Comparison of ENCODE assay signal across 8 cellular contexts in genomic region chr7:70694357-70694908, GRCh38.
DNase-seq lines count a peak whose midpoint lies in the region; ATAC-seq and TF ChIP-seq lines count a peak whose summit lies in the region.

No MANE protein-coding gene starts in this region.

- no peak overlapping the region for H2BK5ac ChIP-seq in IMR-90 (ENCODE audit: low read depth, low read length, poor library complexity, severe bottlenecking)

- H2AK5ac ChIP-seq in IMR-90 (ENCODE audit: low read depth, low read length) = no peak overlapping the region

- 0 out of 2 replicates have a peak overlapping the region, but pooled peaks have one; percentile 22 for H3K14ac ChIP-seq in IMR-90 (replicated peaks; ENCODE audit: low read depth, low read length)

- no peak overlapping the region for H3K27ac Mint-ChIP-seq in activated T-helper 2 cell treated with anti-CD3 and anti-CD28 coated beads, Interferon-gamma antibody, Interleukin-2, Interleukin-4, amounts not matched to agents 10 μg/mL and 5 μg/mL and 100 μg/mL, durations not matched to agents 14 hours and 24 hours and 36 hours

- no peak overlapping the region; the same call in 1 of the 2 replicates for H4K91ac ChIP-seq in IMR-90 (ENCODE audit: insufficient read depth, low read depth, low read length)

- peaks cover 55% of the 10 kb centered on the region for H3K27me3 Mint-ChIP-seq in activated T-helper 2 cell treated with anti-CD3 and anti-CD28 coated beads, Interferon-gamma antibody, Interleukin-2, Interleukin-4, amounts not matched to agents 10 μg/mL and 5 μg/mL and 100 μg/mL, durations not matched to agents 14 hours and 24 hours and 36 hours (ENCODE audit: low read depth)

- CTCF ChIA-PET in IMR-90 (lab: Yijun Ruan, JAX) = interaction anchor here (0.6 kb wide), 1 partner anchor 162 kb away, joined by 3 read pairs; no protein-coding TSS in a partner anchor

- H3K4me3 ChIP-seq in IMR-90 (ENCODE audit: insufficient read depth, low read depth, low read length) (peak overlapping the region; percentile 90), osteoblast (ENCODE audit: insufficient read depth, low read length) (peak overlapping the region; percentile 88)

- H3K18ac ChIP-seq in IMR-90 (ENCODE audit: low read depth, low read length) = no peak overlapping the region

- H2BK120ac ChIP-seq in IMR-90 (ENCODE audit: low read depth, low read length) = no peak overlapping the region

- dilution Hi-C loops in IMR-90 (cut with HindIII; ENCODE audit: low sequenced_read_pairs, unreplicated experiment) = no loop called here

- H3K4me1 ChIP-seq in IMR-90 (ENCODE audit: control insufficient read depth, insufficient read depth, low read length) (peaks cover 4% of the 10 kb centered on the region), osteoblast (ENCODE audit: insufficient read depth, low read length) (peaks cover 10% of the 10 kb centered on the region)

- no peak for TF ChIP-seq CTCF in IMR-90 (conservative IDR thresholded peaks at IDR 0.05; ENCODE audit: low read depth, low read length)
- no peak for TF ChIP-seq CTCF in osteoblast (IDR thresholded peaks at IDR 0.05; ENCODE audit: extremely low read depth, low read depth, low read length)

- H3K4me3 Mint-ChIP-seq in activated T-helper 2 cell treated with anti-CD3 and anti-CD28 coated beads, Interferon-gamma antibody, Interleukin-2, Interleukin-4, amounts not matched to agents 10 μg/mL and 5 μg/mL and 100 μg/mL, durations not matched to agents 14 hours and 24 hours and 36 hours (ENCODE audit: low read depth) = peak overlapping the region; percentile 72

- H3K36me3 Mint-ChIP-seq in activated T-helper 2 cell treated with anti-CD3 and anti-CD28 coated beads, Interferon-gamma antibody, Interleukin-2, Interleukin-4, amounts not matched to agents 10 μg/mL and 5 μg/mL and 100 μg/mL, durations not matched to agents 14 hours and 24 hours and 36 hours (ENCODE audit: low read depth) = peaks cover 3% of the 10 kb centered on the region

- H3K9me1 ChIP-seq in IMR-90 (ENCODE audit: insufficient read depth, low read length) = peaks cover 2% of the 10 kb centered on the region; the same call in 1 of the 2 replicates

- no peak overlapping the region for H2AK9ac ChIP-seq in IMR-90 (replicated peaks; ENCODE audit: low read depth, low read length, poor library complexity)

- H3K4ac ChIP-seq in IMR-90 (ENCODE audit: low read depth, low read length) = no peak overlapping the region

- ATAC-seq in GM21390 (IDR thresholded peaks at IDR 0.05; ENCODE audit: unreplicated experiment) (peak; percentile 39), IMR-90 (ENCODE audit: low read depth) (peak; percentile 56), Right ventricle myocardium superior (ENCODE audit: poor library complexity) (peak; percentile 42)

- POLR2A ChIA-PET in IMR-90 (lab: Charles Lee; ENCODE audit: unreplicated experiment) = interaction anchor here (0.6 kb wide), 1 partner anchor 387 kb away, joined by 6 read pairs; no protein-coding TSS in a partner anchor

- no peak for TF ChIP-seq RAD21 in IMR-90 (IDR thresholded peaks at IDR 0.05; ENCODE audit: low read length)

- 0% methylated on average over 60 of the region's 85 CpGs; no CpG with 5 or more reads in 1 of the 2 experiments for WGBS in IMR-90 (ENCODE audit: extremely low coverage in 2 of 2, insufficient read length in 1 of 2), 2 experiments

- DNase-seq in GM03348 (ENCODE audit: low spot score) = peak; percentile 85
- peak; percentile 28 for DNase-seq in IMR-90
- no peak for DNase-seq in activated T-helper 2 cell treated with anti-CD3 and anti-CD28 coated beads, Interferon-gamma antibody, Interleukin-2, Interleukin-4, amounts not matched to agents 10 μg/mL and 5 μg/mL and 100 μg/mL, durations not matched to agents 14 hours and 24 hours and 36 hours (ENCODE audit: low spot score)
- peak; percentile 56 for DNase-seq in Right ventricle myocardium superior
- peak; percentile 93 for DNase-seq in osteoblast (ENCODE audit: insufficient read length, low spot score, missing footprints)
- no peak for DNase-seq in hepatic stellate cell (ENCODE audit: low spot score)
- DNase-seq in NCI-H774 (lab: John Stamatoyannopoulos, UW) = no peak

- H3K56ac ChIP-seq in IMR-90 (ENCODE audit: extremely low read depth, insufficient read depth, low read length) = peak overlapping the region; percentile 8; the same call in 1 of the 2 replicates

- in situ Hi-C loops in IMR-90 (cut with MboI; ENCODE audit: low sequenced_read_pairs) = no loop called here

- H4K5ac ChIP-seq in IMR-90 (ENCODE audit: low read depth, low read length) = no peak overlapping the region

- H2AFZ ChIP-seq in IMR-90 (replicated peaks; ENCODE audit: low read length, poor library complexity) (peak overlapping the region; percentile 92), osteoblast (ENCODE audit: low read length) (peak overlapping the region; percentile 80)

- H3K27me3 ChIP-seq in IMR-90 (ENCODE audit: control insufficient read depth, insufficient read depth, low read length) = no peaks in the 10 kb centered on the region; the same call in 1 of the 2 replicates
- H3K27me3 ChIP-seq in osteoblast (ENCODE audit: insufficient read depth, low read length) = no peaks in the 10 kb centered on the region

- peaks cover 7% of the 10 kb centered on the region for H3K4me1 Mint-ChIP-seq in activated T-helper 2 cell treated with anti-CD3 and anti-CD28 coated beads, Interferon-gamma antibody, Interleukin-2, Interleukin-4, amounts not matched to agents 10 μg/mL and 5 μg/mL and 100 μg/mL, durations not matched to agents 14 hours and 24 hours and 36 hours (ENCODE audit: low read depth)

- no TSS peak for BruUV-seq in IMR-90 (replicated peaks; lab: Mats Ljungman, UMichigan)

- H3K23ac ChIP-seq in IMR-90 (ENCODE audit: low read depth, low read length) = peak overlapping the region; percentile 48

- no peak overlapping the region for H4K8ac ChIP-seq in IMR-90 (ENCODE audit: low read depth in 2 of 2, low read length in 2 of 2)

- no peaks in the 10 kb centered on the region for H4K20me1 ChIP-seq in IMR-90 (ENCODE audit: insufficient read depth, low read length)
- H4K20me1 ChIP-seq in osteoblast (ENCODE audit: insufficient read depth, low read length) = no peaks in the 10 kb centered on the region

- no peaks in the 10 kb centered on the region for H3K9me3 ChIP-seq in IMR-90 (ENCODE audit: control insufficient read depth, insufficient read depth, low read length)
- no peaks in the 10 kb centered on the region for H3K9me3 ChIP-seq in osteoblast (ENCODE audit: low read depth, low read length)

- H3K79me2 ChIP-seq in osteoblast (ENCODE audit: insufficient read depth, low read length) = peaks cover 34% of the 10 kb centered on the region

- no peaks in the 10 kb centered on the region for H3K9me3 Mint-ChIP-seq in activated T-helper 2 cell treated with anti-CD3 and anti-CD28 coated beads, Interferon-gamma antibody, Interleukin-2, Interleukin-4, amounts not matched to agents 10 μg/mL and 5 μg/mL and 100 μg/mL, durations not matched to agents 14 hours and 24 hours and 36 hours

- H3K79me1 ChIP-seq in IMR-90 (ENCODE audit: low read depth in 1 of 2, low read length in 2 of 2) = peaks cover 0 to 6% of the 10 kb centered on the region in 2 experiments; a peak in 1 of 4 replicates

- peak overlapping the region; percentile 65 for H3K9ac ChIP-seq in IMR-90 (ENCODE audit: low read depth, low read length)

- peak overlapping the region; percentile 36; the same call in 1 of the 2 replicates for H3K27ac ChIP-seq in IMR-90 (ENCODE audit: insufficient read depth, low read length)
- H3K27ac ChIP-seq in osteoblast (ENCODE audit: low read depth, low read length) = peak overlapping the region; percentile 54

- H2BK15ac ChIP-seq in IMR-90 (ENCODE audit: low read depth, low read length) = no peak overlapping the region

- intact Hi-C loops in IMR-90 (cut with micrococcal nuclease) = loop anchor here (2.0 to 10.0 kb wide), 2 partner anchors 54 to 1100 kb away; partner anchors contain the start of gene AUTS2
- intact Hi-C loops in activated T-helper 2 cell treated with anti-CD3 and anti-CD28 coated beads, Interferon-gamma antibody, Interleukin-2, Interleukin-4, amounts not matched to agents 10 μg/mL and 5 μg/mL and 100 μg/mL, durations not matched to agents 14 hours and 24 hours and 36 hours (cut with micrococcal nuclease) = loop anchor here (10.0 kb wide), 1 partner anchor 100 kb away; no protein-coding TSS in a partner anchor
- intact Hi-C loops in Right ventricle myocardium superior (cut with DNase I) = loop anchor here (10.0 kb wide), 1 partner anchor 760 kb away; no protein-coding TSS in a partner anchor

- no peak overlapping the region for H2BK20ac ChIP-seq in IMR-90 (ENCODE audit: low read depth, low read length)

- H3K4me2 ChIP-seq in IMR-90 (ENCODE audit: low read depth, low read length) (peak overlapping the region; percentile 40), osteoblast (ENCODE audit: insufficient read depth, low read length) (peak overlapping the region; percentile 82)

- H3K36me3 ChIP-seq in IMR-90 (ENCODE audit: control insufficient read depth, insufficient read depth, low read length) = no peaks in the 10 kb centered on the region
- H3K36me3 ChIP-seq in osteoblast (ENCODE audit: insufficient read depth, low read length) = no peaks in the 10 kb centered on the region

- TF ChIP-seq POLR2A in IMR-90 (IDR thresholded peaks at IDR 0.05; ENCODE audit: low read depth, low read length) = no peak

TF ChIP-seq in IMR-90, 13 proteins besides CTCF, POLR2A, EP300 and RAD21:
- TF ChIP-seq SMC3 (IDR thresholded peaks at IDR 0.05; ENCODE audit: low read depth, low read length) (0 out of 2 replicates have a peak, but pooled peaks have one; percentile 1), MAZ (IDR thresholded peaks at IDR 0.05; ENCODE audit: borderline replicate concordance, low read depth, low read length) (peak; percentile 17; the same call in 1 of the 2 replicates), ELK1 (IDR thresholded peaks at IDR 0.05; ENCODE audit: borderline replicate concordance, low read depth, low read length) (no peak), MXI1 (IDR thresholded peaks at IDR 0.05; ENCODE audit: borderline replicate concordance, low read depth, low read length) (no peak)
TF ChIP-seq in IMR-90: peak in this region for 2.

Comparison
In these comparisons a context has a peak if more than half of its experiments do, and no peak if none do; other contexts are left out.
1. DNase-seq: peak in GM03348 (single experiment), IMR-90 (single experiment), Right ventricle myocardium superior (single experiment) and osteoblast (single experiment); none in activated T-helper 2 cell treated with anti-CD3 and anti-CD28 coated beads, Interferon-gamma antibody, Interleukin-2, Interleukin-4, amounts not matched to agents 10 μg/mL and 5 μg/mL and 100 μg/mL, durations not matched to agents 14 hours and 24 hours and 36 hours (single experiment), hepatic stellate cell (single experiment) and NCI-H774 (single experiment).
2. Peak in every context shown above with its lines, with median percentiles within 50 percentile points of each other: ATAC-seq.